ENCODE assay signal across 8 cellular contexts in the genomic region with DNA sequence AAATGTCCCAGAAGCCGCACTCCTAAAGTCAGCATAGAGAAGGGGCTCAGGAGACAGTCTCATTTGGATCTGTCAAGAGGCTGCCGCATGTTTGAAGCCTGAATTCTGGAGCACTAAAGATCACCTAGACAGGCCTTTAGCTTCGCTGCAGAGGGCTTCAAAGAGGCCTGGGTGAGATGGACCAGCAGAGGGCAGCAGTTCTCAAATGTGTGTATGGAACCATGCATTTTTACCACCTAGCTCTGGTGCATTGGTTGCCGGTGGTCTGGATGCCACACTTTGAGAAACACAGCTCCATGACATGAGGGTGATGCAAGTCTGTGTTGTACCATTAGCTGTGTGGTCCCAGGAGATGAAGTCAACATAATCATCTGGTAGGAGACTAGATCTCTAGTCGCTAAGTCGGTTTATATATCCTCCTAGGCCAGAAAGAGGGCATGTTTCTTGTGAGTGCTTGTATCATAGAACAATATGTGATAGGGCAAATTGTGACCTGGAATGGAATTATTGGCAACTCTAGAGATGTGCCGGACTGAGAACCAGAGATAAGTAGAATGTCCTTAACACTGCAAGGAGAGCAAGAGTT.
DNase-seq lines count a peak whose midpoint lies in the region; ATAC-seq and TF ChIP-seq lines count a peak whose summit lies in the region.

No MANE protein-coding gene starts in this region.

- intact Hi-C loops in CD4-positive, alpha-beta memory T cell (cut with micrococcal nuclease), result loop anchor here (1.0 kb wide), 3 partner anchors 185 to 489 kb away; no protein-coding TSS in a partner anchor
- intact Hi-C loops in activated T-helper 1 cell treated with anti-CD3 and anti-CD28 coated beads, Interleukin-12 subunit alpha, Interleukin-12 subunit beta, Interleukin-2, Interleukin-4 antibody, amounts not matched to agents 30 ng/mL and 10 ng/mL and 1 ng/mL, durations not matched to agents 14 hours and 24 hours and 36 hours (cut with micrococcal nuclease), result loop anchor here (1.0 to 2.0 kb wide), 4 partner anchors 56 to 185 kb away; no protein-coding TSS in a partner anchor
- intact Hi-C loops in testis (cut with DNase I; ENCODE audit: low total_unique reads), result loop anchor here (10.0 kb wide), 1 partner anchor 184 kb away; no protein-coding TSS in a partner anchor

- H3K79me2 ChIP-seq in KMS-11 (ENCODE audit: insufficient read depth, low read depth), result no peaks in the 10 kb centered on the region

- TF ChIP-seq POLR2A in testis (IDR thresholded peaks at IDR 0.05), result no peak

- no peak overlapping the region for H3K4me3 Mint-ChIP-seq in CD4-positive, alpha-beta memory T cell
- no peak overlapping the region for H3K4me3 Mint-ChIP-seq in activated T-helper 1 cell treated with anti-CD3 and anti-CD28 coated beads, Interleukin-12 subunit alpha, Interleukin-12 subunit beta, Interleukin-2, Interleukin-4 antibody, amounts not matched to agents 30 ng/mL and 10 ng/mL and 1 ng/mL, durations not matched to agents 14 hours and 24 hours and 36 hours

- H3K27ac Mint-ChIP-seq in CD4-positive, alpha-beta memory T cell, result no peak overlapping the region
- H3K27ac Mint-ChIP-seq in activated T-helper 1 cell treated with anti-CD3 and anti-CD28 coated beads, Interleukin-12 subunit alpha, Interleukin-12 subunit beta, Interleukin-2, Interleukin-4 antibody, amounts not matched to agents 30 ng/mL and 10 ng/mL and 1 ng/mL, durations not matched to agents 14 hours and 24 hours and 36 hours, result no peak overlapping the region

- CTCF ChIA-PET in CD4-positive, alpha-beta memory T cell (lab: Charles Lee; ENCODE audit: partially characterized antibody), result interaction anchor here (0.6 to 11.6 kb wide), 37 partner anchors 8 to 593 kb away, joined by 3 to 185 read pairs (median 5); partner anchors contain the start of genes ACOT13 and TDP2

- H3K4me1 Mint-ChIP-seq in CD4-positive, alpha-beta memory T cell, result peaks cover 0 to 3% (median under 1%) of the 10 kb centered on the region in 4 donors
- H3K4me1 Mint-ChIP-seq in activated T-helper 1 cell treated with anti-CD3 and anti-CD28 coated beads, Interleukin-12 subunit alpha, Interleukin-12 subunit beta, Interleukin-2, Interleukin-4 antibody, amounts not matched to agents 30 ng/mL and 10 ng/mL and 1 ng/mL, durations not matched to agents 14 hours and 24 hours and 36 hours (ENCODE audit: low read depth), result peaks cover 6% of the 10 kb centered on the region

- H3K4me3 ChIP-seq in CD4-positive, alpha-beta memory T cell (ENCODE audit: low read length in 2 of 2), result no peak overlapping the region
- H3K4me3 ChIP-seq in KMS-11 (IDR thresholded peaks at IDR 0.05; ENCODE audit: insufficient read depth, low read depth, low read length) (no peak overlapping the region), foreskin fibroblast (ENCODE audit: low read depth in 1 of 2, low read length in 2 of 2) (no peak overlapping the region), testis (no peak overlapping the region)

- POLR2A ChIA-PET in CD4-positive, alpha-beta memory T cell (lab: Charles Lee; ENCODE audit: partially characterized antibody), result interaction anchor here (0.8 to 2.1 kb wide), 3 partner anchors 85 to 446 kb away, joined by 3 to 6 read pairs (median 3); partner anchors contain the start of genes ACOT13 and TDP2

- 60 to 76% methylated on average over 7 of the region's 7 CpGs for WGBS in testis, 2 donors

- H3K9me3 ChIP-seq in CD4-positive, alpha-beta memory T cell (ENCODE audit: control insufficient read depth in 1 of 2, low read length in 2 of 2), result no peaks in the 10 kb centered on the region
- no peaks in the 10 kb centered on the region for H3K9me3 ChIP-seq in testis

- no peak overlapping the region for H3K9ac ChIP-seq in KMS-11

- peak; percentile 56 to 74 (median 66) for DNase-seq in CD4-positive, alpha-beta memory T cell
- DNase-seq in GM20000 (ENCODE audit: low spot score), result peak; percentile 54
- peak; percentile 83 for DNase-seq in RPMI8226
- peak; percentile 57 for DNase-seq in activated T-helper 1 cell treated with anti-CD3 and anti-CD28 coated beads, Interleukin-12 subunit alpha, Interleukin-12 subunit beta, Interleukin-2, Interleukin-4 antibody, amounts not matched to agents 30 ng/mL and 10 ng/mL and 1 ng/mL, durations not matched to agents 14 hours and 24 hours and 36 hours (ENCODE audit: low spot score)
- peak; percentile 41 to 80 for DNase-seq in foreskin fibroblast
- DNase-seq in omental fat pad (ENCODE audit: low spot score), result peak; percentile 80
- DNase-seq in testis, result peak; percentile 89

- no peaks in the 10 kb centered on the region for H3K36me3 ChIP-seq in CD4-positive, alpha-beta memory T cell (ENCODE audit: insufficient read depth, low read length)
- H3K36me3 ChIP-seq in KMS-11 (ENCODE audit: insufficient read depth) (no peaks in the 10 kb centered on the region), testis (ENCODE audit: low read depth, missing control alignments) (no peaks in the 10 kb centered on the region)

- H4K20me1 ChIP-seq in KMS-11 (ENCODE audit: insufficient read depth), result no peaks in the 10 kb centered on the region; the same call in 1 of the 2 replicates

- H3K27ac ChIP-seq in CD4-positive, alpha-beta memory T cell (ENCODE audit: low read depth, low read length), result no peak overlapping the region
- H3K27ac ChIP-seq in KMS-11 (no peak overlapping the region), testis (no peak overlapping the region)

- no peak overlapping the region for H3K4me2 ChIP-seq in KMS-11

- H2AFZ ChIP-seq in KMS-11 (ENCODE audit: low read depth), result peak overlapping the region; percentile 31; the same call in 1 of the 2 replicates

- TF ChIP-seq CTCF in GM20000 (IDR thresholded peaks at IDR 0.05; ENCODE audit: extremely low read depth, missing control alignments), result peak; percentile 81
- peak; percentile 87 for TF ChIP-seq CTCF in KMS-11 (conservative IDR thresholded peaks at IDR 0.05; ENCODE audit: low read depth, low read length)
- TF ChIP-seq CTCF in foreskin fibroblast (IDR thresholded peaks at IDR 0.05; ENCODE audit: low read depth, low read length), result peak; percentile 94
- TF ChIP-seq CTCF in omental fat pad (IDR thresholded peaks at IDR 0.05), result no peak
- TF ChIP-seq CTCF in testis (IDR thresholded peaks at IDR 0.05), result peak; percentile 57 to 74 (median 63)

- H3K27me3 Mint-ChIP-seq in CD4-positive, alpha-beta memory T cell, result peaks cover 0 to 2% of the 10 kb centered on the region in 2 donors
- H3K27me3 Mint-ChIP-seq in activated T-helper 1 cell treated with anti-CD3 and anti-CD28 coated beads, Interleukin-12 subunit alpha, Interleukin-12 subunit beta, Interleukin-2, Interleukin-4 antibody, amounts not matched to agents 30 ng/mL and 10 ng/mL and 1 ng/mL, durations not matched to agents 14 hours and 24 hours and 36 hours (ENCODE audit: insufficient read depth), result peaks cover 27% of the 10 kb centered on the region

- ATAC-seq in omental fat pad (ENCODE audit: low FRiP score), result no peak

- H3K9me3 Mint-ChIP-seq in CD4-positive, alpha-beta memory T cell, result no peaks in the 10 kb centered on the region
- H3K9me3 Mint-ChIP-seq in activated T-helper 1 cell treated with anti-CD3 and anti-CD28 coated beads, Interleukin-12 subunit alpha, Interleukin-12 subunit beta, Interleukin-2, Interleukin-4 antibody, amounts not matched to agents 30 ng/mL and 10 ng/mL and 1 ng/mL, durations not matched to agents 14 hours and 24 hours and 36 hours, result no peaks in the 10 kb centered on the region

- no peaks in the 10 kb centered on the region for H3K4me1 ChIP-seq in CD4-positive, alpha-beta memory T cell (ENCODE audit: insufficient read depth, low read length)
- H3K4me1 ChIP-seq in KMS-11 (ENCODE audit: low read depth, poor library complexity, severe bottlenecking) (peaks cover 9% of the 10 kb centered on the region), testis (no peaks in the 10 kb centered on the region)

- H3K36me3 Mint-ChIP-seq in CD4-positive, alpha-beta memory T cell, result no peaks in the 10 kb centered on the region
- H3K36me3 Mint-ChIP-seq in activated T-helper 1 cell treated with anti-CD3 and anti-CD28 coated beads, Interleukin-12 subunit alpha, Interleukin-12 subunit beta, Interleukin-2, Interleukin-4 antibody, amounts not matched to agents 30 ng/mL and 10 ng/mL and 1 ng/mL, durations not matched to agents 14 hours and 24 hours and 36 hours (ENCODE audit: low read depth), result no peaks in the 10 kb centered on the region

- H3K27me3 ChIP-seq in CD4-positive, alpha-beta memory T cell (ENCODE audit: insufficient read depth, low read length), result no peaks in the 10 kb centered on the region
- H3K27me3 ChIP-seq in KMS-11 (ENCODE audit: insufficient read depth, low read depth) (no peaks in the 10 kb centered on the region), testis (no peaks in the 10 kb centered on the region)

Comparison
In these comparisons a context has a peak if more than half of its experiments do, and no peak if none do; other contexts are left out.
1. CTCF ChIP-seq: peak in GM20000 (single experiment), KMS-11 (single experiment), foreskin fibroblast (single experiment) and testis (3 of 3); none in omental fat pad (0 of 3).
2. Peak in every context shown above with its lines, with median percentiles within 50 percentile points of each other: DNase-seq.